ENCODE assay signal across 8 cellular contexts in genomic region chr1:239308701-239309333, GRCh38.
A peak's percentile ranks its signal among the peaks of the same experiment; 100 is the strongest.
DNase-seq lines count a peak whose midpoint lies in the region; ATAC-seq and TF ChIP-seq lines count a peak whose summit lies in the region.

No MANE protein-coding gene starts in this region.

- H3K4me3 ChIP-seq in epithelial cell of proximal tubule (ENCODE audit: low read depth, low read length): no peak overlapping the region

- ATAC-seq in HG02678 (IDR thresholded peaks at IDR 0.05; ENCODE audit: unreplicated experiment) (peak; percentile 52), HG03280 (IDR thresholded peaks at IDR 0.05; ENCODE audit: unreplicated experiment) (no peak)

- intact Hi-C loops in posterior cingulate gyrus (cut with DNase I): no loop called here

- in situ Hi-C loops in SK-MEL-5 (cut with HindIII; ENCODE audit: low pct_unique_long_range_greater_than_20kb, low sequenced_read_pairs): no loop called here

- TF ChIP-seq CTCF in epithelial cell of proximal tubule (conservative IDR thresholded peaks at IDR 0.05; ENCODE audit: low read depth, low read length): peak; percentile 92

- peak; percentile 53 for DNase-seq in ELR (ENCODE audit: low read depth)
- peak; percentile 68 for DNase-seq in SK-MEL-5 (ENCODE audit: low read depth, low spot score)
- no peak for DNase-seq in epithelial cell of proximal tubule (ENCODE audit: low read depth)
- peak; percentile 23 to 36 for DNase-seq in stimulated activated CD4-positive, alpha-beta T cell treated with anti-CD3 and anti-CD28 coated beads, Interleukin-2, amount 100 ng/mL, for 48 hours
- no peak for DNase-seq in posterior cingulate gyrus
- no peak for DNase-seq in NCI-H446 treated with DMSO at 0.1 percent for 48 hours (lab: John Stamatoyannopoulos, UW)

Comparison
In these comparisons a context has a peak if more than half of its experiments do, and no peak if none do; other contexts are left out.
1. DNase-seq: peak in ELR (single experiment), SK-MEL-5 (single experiment) and stimulated activated CD4-positive, alpha-beta T cell treated with anti-CD3 and anti-CD28 coated beads, Interleukin-2, amount 100 ng/mL, for 48 hours (2 of 2); none in epithelial cell of proximal tubule (single experiment), posterior cingulate gyrus (0 of 10) and NCI-H446 treated with DMSO at 0.1 percent for 48 hours (single experiment).